ENCODE assay signal across 16 cellular contexts in genomic region chr2:26455801-26456700, GRCh38. TPM values are rescaled to one million over a fixed set of nuclear protein-coding genes. Genes with fewer than 3 reads are reported as not detected.
DNase-seq lines count a peak whose midpoint lies in the region; ATAC-seq, FAIRE-seq and TF ChIP-seq lines count a peak whose summit lies in the region.
"Had no signal": no experiment of that assay in that cellular context is flagged by ENCODE, and none has a peak within 500 bp of the region (broad histone marks: within the 10 kb centered on the region; RNA-seq: fewer than 3 reads in every experiment).

No MANE protein-coding gene starts in this region.

- peak overlapping the region; percentile 48 for H3K4me2 ChIP-seq in hepatocyte

- DNase-seq in GDM1 (lab: John Stamatoyannopoulos, UW) (peak; percentile 14), SKM-1 (lab: John Stamatoyannopoulos, UW; ENCODE audit: unreplicated experiment) (peak; percentile 34), hepatocyte (ENCODE audit: low spot score) (no peak), sciatic nerve (ENCODE audit: low spot score) (peak; percentile 56), hepatic stellate cell (ENCODE audit: low spot score) (no peak), GM12892 (ENCODE audit: insufficient read length) (no peak), NCI-H187 treated with DMSO at 0.1 percent for 48 hours (lab: John Stamatoyannopoulos, UW) (no peak), NCI-H1048 (lab: John Stamatoyannopoulos, UW) (no peak)
- DNase-seq: activated T-cell treated with anti-CD3 and anti-CD28 coated beads, Interleukin-2, amount 50 U/mL, for 72 hours; NCI-H226; stimulated activated CD4-positive, alpha-beta T cell treated with anti-CD3 and anti-CD28 coated beads, Interleukin-4, amount 100 ng/mL, for 24 hours; stimulated activated naive CD4-positive, alpha-beta T cell; T-helper 1 cell had no signal

- TF ChIP-seq POLR2A in GM12892 (IDR thresholded peaks at IDR 0.05; ENCODE audit: low read depth, low read length) = no peak

- ATAC-seq in sciatic nerve = peak; percentile 79
- ATAC-seq: activated T-cell treated with anti-CD3 and anti-CD28 coated beads, Interleukin-2, amount 50 U/mL, for 72 hours had no signal

- no peak overlapping the region for H2AFZ ChIP-seq in hepatocyte

- no peaks in the 10 kb centered on the region for H4K20me1 ChIP-seq in hepatocyte (ENCODE audit: insufficient read depth, poor library complexity, severe bottlenecking)

- H3K79me2 ChIP-seq in hepatocyte = no peaks in the 10 kb centered on the region

- H3K27ac ChIP-seq in hepatocyte = peak overlapping the region; percentile 98
- H3K27ac ChIP-seq: C4-2B had no signal

- no peaks in the 10 kb centered on the region for H3K9me2 ChIP-seq in hepatocyte (replicated peaks; ENCODE audit: insufficient read depth)

- H3K4me1 ChIP-seq in hepatocyte (ENCODE audit: insufficient read depth) = peaks cover 29% of the 10 kb centered on the region

- intact Hi-C loops in sciatic nerve (cut with DNase I) = no loop called here

- no peak overlapping the region for H3K4me3 ChIP-seq in hepatocyte

- no peak for TF ChIP-seq CTCF in hepatocyte (IDR thresholded peaks at IDR 0.05; ENCODE audit: poor library complexity)

- no peaks in the 10 kb centered on the region for H3K36me3 ChIP-seq in hepatocyte (replicated peaks; ENCODE audit: insufficient read depth, low read depth)

- no peaks in the 10 kb centered on the region for H3K27me3 ChIP-seq in hepatocyte

- 78% methylated on average over 19 of the region's 21 CpGs for WGBS in hepatocyte (ENCODE audit: low lambda C conversion rate, missing lambda C conversion rate)

- H3K9me3 ChIP-seq in hepatocyte (ENCODE audit: low read depth) = no peaks in the 10 kb centered on the region

- FAIRE-seq in GM12892 (lab: Jason Lieb, UNC) = no peak

RNA-seq across cellular contexts. Expression of gene OTOF, which starts 21.9 kb away (rescaled TPM):
- total RNA-seq in hepatocyte = 0.10 TPM in 1 of 2 replicates, not detected in the other
- polyA plus RNA-seq in hepatocyte = 0.33 TPM in 1 of 2 replicates, not detected in the other
- 0.13 TPM for total RNA-seq in sciatic nerve
- not detected for polyA plus RNA-seq in GM12892 (2012; ENCODE audit: missing spikeins)
- total RNA-seq: Daoy had no signal

RNA-seq across cellular contexts. Expression of gene DRC1, which starts 54.3 kb away (rescaled TPM):
- total RNA-seq in hepatocyte (not detected in 2 replicates), sciatic nerve (3.7 TPM)
- 0.06 TPM in 1 of 2 replicates, not detected in the other for polyA plus RNA-seq in hepatocyte
- polyA plus RNA-seq in GM12892 (2012; ENCODE audit: missing spikeins) = not detected
- total RNA-seq: Daoy, mononuclear cell had no signal

Comparison
In these comparisons a context has a peak if more than half of its experiments do, and no peak if none do; other contexts are left out.
1. DNase-seq: peak in GDM1 (single experiment), SKM-1 (single experiment) and sciatic nerve (single experiment); none in hepatocyte (single experiment), hepatic stellate cell (single experiment), GM12892 (single experiment), NCI-H187 treated with DMSO at 0.1 percent for 48 hours (single experiment) and NCI-H1048 (single experiment).